22 cellular contexts compared by ENCODE assay signal in the genomic region with DNA sequence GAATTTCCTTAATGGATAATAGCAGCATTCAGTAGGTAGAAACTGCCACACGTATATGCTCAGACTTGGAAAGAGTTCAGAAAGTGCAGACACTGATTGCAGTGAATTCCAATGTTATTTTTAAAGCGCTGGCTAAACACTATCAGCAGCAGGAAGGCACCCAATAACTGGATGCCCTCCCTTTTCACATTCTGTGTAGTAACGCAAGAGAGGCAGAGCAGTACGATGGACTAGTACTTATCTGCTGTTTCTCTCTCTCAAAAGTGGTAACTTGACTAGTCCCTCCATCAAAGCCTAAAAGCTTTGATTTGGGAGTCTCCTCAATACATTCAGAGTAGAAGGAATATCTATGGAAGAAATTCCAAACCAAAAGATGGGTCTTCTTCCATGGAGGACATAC.
DNase-seq lines count a peak whose midpoint lies in the region; ATAC-seq and TF ChIP-seq lines count a peak whose summit lies in the region.
"Had no signal": no experiment of that assay in that cellular context is flagged by ENCODE, and none has a peak within 500 bp of the region (broad histone marks: within the 10 kb centered on the region; RNA-seq: fewer than 3 reads in every experiment).

No MANE protein-coding gene starts in this region.

- ATAC-seq in Right ventricle myocardium superior (ENCODE audit: poor library complexity), result peak; percentile 97
- ATAC-seq: HCT116, Panc1 had no signal

- no peaks in the 10 kb centered on the region for H3K36me3 ChIP-seq in left ventricle myocardium inferior
- no peaks in the 10 kb centered on the region for H3K36me3 ChIP-seq in neural progenitor cell

- H3K9me3 ChIP-seq in left ventricle myocardium inferior (replicated peaks), result no peaks in the 10 kb centered on the region
- no peaks in the 10 kb centered on the region for H3K9me3 ChIP-seq in neural progenitor cell (ENCODE audit: low read depth)

- no peaks in the 10 kb centered on the region for H3K27me3 ChIP-seq in left ventricle myocardium inferior (ENCODE audit: low read depth)
- H3K27me3 ChIP-seq in neural progenitor cell, result no peaks in the 10 kb centered on the region

- H3K27me3 Mint-ChIP-seq in neural progenitor cell (ENCODE audit: insufficient read depth, low read depth), result no peaks in the 10 kb centered on the region
- no peaks in the 10 kb centered on the region for H3K27me3 Mint-ChIP-seq in activated T-cell treated with anti-CD3 and anti-CD28 coated beads, Interleukin-2, amount 50 U/mL, for 24 hours
- H3K27me3 Mint-ChIP-seq: IgD-negative memory B cell had no signal

- no peak for DNase-seq in Right ventricle myocardium superior
- DNase-seq in cardiac septum (ENCODE audit: low spot score), result no peak
- peak; percentile 7 for DNase-seq in epithelial cell of esophagus (ENCODE audit: low read depth)
- DNase-seq in left ventricle myocardium inferior, result no peak
- DNase-seq in neural progenitor cell (ENCODE audit: low spot score), result no peak
- no peak for DNase-seq in activated T-cell treated with anti-CD3 and anti-CD28 coated beads, Interleukin-2, amount 50 U/mL, for 24 hours
- DNase-seq in T-helper 9 cell, result no peak
- no peak for DNase-seq in hippocampal formation (lab: John Stamatoyannopoulos, UW)
- DNase-seq: Calu3, DMS153, DND-41, NCI-H1048, NCI-H1417, NCI-H1694, NCI-H2081, NCI-H2227 treated with DMSO at 0.1 percent for 48 hours, NCI-H510A, NCI-H69 had no signal

- TF ChIP-seq CTCF in epithelial cell of esophagus (IDR thresholded peaks at IDR 0.05; ENCODE audit: insufficient read depth, low read depth, low read length, missing control alignments) (no peak), left ventricle myocardium inferior (IDR thresholded peaks at IDR 0.05; ENCODE audit: borderline replicate concordance) (no peak), neural progenitor cell (IDR thresholded peaks at IDR 0.05) (no peak)

- H3K36me3 Mint-ChIP-seq in neural progenitor cell, result no peaks in the 10 kb centered on the region
- H3K36me3 Mint-ChIP-seq in activated T-cell treated with anti-CD3 and anti-CD28 coated beads, Interleukin-2, amount 50 U/mL, for 24 hours (ENCODE audit: low read depth), result no peaks in the 10 kb centered on the region
- H3K36me3 Mint-ChIP-seq: IgD-negative memory B cell had no signal

- H3K4me1 ChIP-seq in left ventricle myocardium inferior, result peaks cover 26% of the 10 kb centered on the region
- no peaks in the 10 kb centered on the region for H3K4me1 ChIP-seq in neural progenitor cell

- H4K20me1 ChIP-seq in neural progenitor cell (ENCODE audit: low read depth), result no peaks in the 10 kb centered on the region

- peak overlapping the region; percentile 54 for H2AFZ ChIP-seq in neural progenitor cell (replicated peaks)

- H3K27ac ChIP-seq in left ventricle myocardium inferior (replicated peaks) (peak overlapping the region; percentile 64), neural progenitor cell (no peak overlapping the region)
- H3K27ac ChIP-seq: KMS-11 had no signal

- no peaks in the 10 kb centered on the region for H3K4me1 Mint-ChIP-seq in neural progenitor cell
- H3K4me1 Mint-ChIP-seq in activated T-cell treated with anti-CD3 and anti-CD28 coated beads, Interleukin-2, amount 50 U/mL, for 24 hours (ENCODE audit: low read depth), result no peaks in the 10 kb centered on the region
- H3K4me1 Mint-ChIP-seq: IgD-negative memory B cell had no signal

- H3K79me2 ChIP-seq in neural progenitor cell (ENCODE audit: low read depth), result no peaks in the 10 kb centered on the region

- H3K4me3 Mint-ChIP-seq in neural progenitor cell, result no peak overlapping the region
- H3K4me3 Mint-ChIP-seq in activated T-cell treated with anti-CD3 and anti-CD28 coated beads, Interleukin-2, amount 50 U/mL, for 24 hours, result no peak overlapping the region
- H3K4me3 Mint-ChIP-seq: IgD-negative memory B cell had no signal

- H3K4me3 ChIP-seq in epithelial cell of esophagus (ENCODE audit: low read length) (no peak overlapping the region), left ventricle myocardium inferior (no peak overlapping the region), neural progenitor cell (no peak overlapping the region)

- no peak overlapping the region for H3K4me2 ChIP-seq in neural progenitor cell
- H3K4me2 ChIP-seq: KMS-11 had no signal

- intact Hi-C loops in Right ventricle myocardium superior (cut with DNase I) (no loop called here), cardiac septum (cut with DNase I) (no loop called here), left ventricle myocardium inferior (cut with micrococcal nuclease) (no loop called here)

- no peaks in the 10 kb centered on the region for H3F3A ChIP-seq in neural progenitor cell (ENCODE audit: low read depth)

- H3K9ac ChIP-seq in neural progenitor cell, result no peak overlapping the region
- H3K9ac ChIP-seq: KMS-11 had no signal

- H3K27ac Mint-ChIP-seq in neural progenitor cell, result no peak overlapping the region
- no peak overlapping the region for H3K27ac Mint-ChIP-seq in activated T-cell treated with anti-CD3 and anti-CD28 coated beads, Interleukin-2, amount 50 U/mL, for 24 hours
- H3K27ac Mint-ChIP-seq: IgD-negative memory B cell had no signal

- H3K9me3 Mint-ChIP-seq in neural progenitor cell, result no peaks in the 10 kb centered on the region
- no peaks in the 10 kb centered on the region for H3K9me3 Mint-ChIP-seq in activated T-cell treated with anti-CD3 and anti-CD28 coated beads, Interleukin-2, amount 50 U/mL, for 24 hours
